Comparison of ENCODE assay signal across 1 cellular context in the genomic region with DNA sequence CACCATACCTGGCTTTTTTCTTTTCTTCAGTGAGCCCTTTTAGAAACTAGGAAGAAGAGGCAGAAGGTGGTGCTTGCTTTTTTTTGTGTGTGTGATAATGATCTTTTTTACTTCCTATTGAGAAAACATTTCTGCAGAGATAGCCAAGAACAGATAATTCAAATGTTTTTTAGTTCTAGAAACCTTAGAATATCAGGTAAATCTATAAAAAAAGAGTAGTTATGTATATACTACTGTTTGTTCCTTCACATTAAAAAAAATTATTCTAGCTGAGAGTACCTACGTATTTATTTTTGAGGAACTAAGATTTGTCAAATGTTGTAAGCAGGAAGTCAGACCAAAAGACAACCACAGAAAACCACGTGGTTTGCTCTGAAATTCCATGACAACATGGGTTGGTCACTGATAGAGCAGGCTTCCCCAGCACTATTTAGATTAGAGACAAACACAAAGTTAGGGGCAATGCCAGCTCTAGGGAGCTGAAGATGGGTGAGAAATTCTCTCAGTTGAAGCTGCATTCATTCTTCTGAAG.
TF ChIP-seq lines count a peak whose summit lies in the region.

No MANE protein-coding gene starts in this region.

TF ChIP-seq in K562, 482 proteins besides CTCF, POLR2A, EP300 and RAD21 (continued from another document):
- TF ChIP-seq, protein P1, sequence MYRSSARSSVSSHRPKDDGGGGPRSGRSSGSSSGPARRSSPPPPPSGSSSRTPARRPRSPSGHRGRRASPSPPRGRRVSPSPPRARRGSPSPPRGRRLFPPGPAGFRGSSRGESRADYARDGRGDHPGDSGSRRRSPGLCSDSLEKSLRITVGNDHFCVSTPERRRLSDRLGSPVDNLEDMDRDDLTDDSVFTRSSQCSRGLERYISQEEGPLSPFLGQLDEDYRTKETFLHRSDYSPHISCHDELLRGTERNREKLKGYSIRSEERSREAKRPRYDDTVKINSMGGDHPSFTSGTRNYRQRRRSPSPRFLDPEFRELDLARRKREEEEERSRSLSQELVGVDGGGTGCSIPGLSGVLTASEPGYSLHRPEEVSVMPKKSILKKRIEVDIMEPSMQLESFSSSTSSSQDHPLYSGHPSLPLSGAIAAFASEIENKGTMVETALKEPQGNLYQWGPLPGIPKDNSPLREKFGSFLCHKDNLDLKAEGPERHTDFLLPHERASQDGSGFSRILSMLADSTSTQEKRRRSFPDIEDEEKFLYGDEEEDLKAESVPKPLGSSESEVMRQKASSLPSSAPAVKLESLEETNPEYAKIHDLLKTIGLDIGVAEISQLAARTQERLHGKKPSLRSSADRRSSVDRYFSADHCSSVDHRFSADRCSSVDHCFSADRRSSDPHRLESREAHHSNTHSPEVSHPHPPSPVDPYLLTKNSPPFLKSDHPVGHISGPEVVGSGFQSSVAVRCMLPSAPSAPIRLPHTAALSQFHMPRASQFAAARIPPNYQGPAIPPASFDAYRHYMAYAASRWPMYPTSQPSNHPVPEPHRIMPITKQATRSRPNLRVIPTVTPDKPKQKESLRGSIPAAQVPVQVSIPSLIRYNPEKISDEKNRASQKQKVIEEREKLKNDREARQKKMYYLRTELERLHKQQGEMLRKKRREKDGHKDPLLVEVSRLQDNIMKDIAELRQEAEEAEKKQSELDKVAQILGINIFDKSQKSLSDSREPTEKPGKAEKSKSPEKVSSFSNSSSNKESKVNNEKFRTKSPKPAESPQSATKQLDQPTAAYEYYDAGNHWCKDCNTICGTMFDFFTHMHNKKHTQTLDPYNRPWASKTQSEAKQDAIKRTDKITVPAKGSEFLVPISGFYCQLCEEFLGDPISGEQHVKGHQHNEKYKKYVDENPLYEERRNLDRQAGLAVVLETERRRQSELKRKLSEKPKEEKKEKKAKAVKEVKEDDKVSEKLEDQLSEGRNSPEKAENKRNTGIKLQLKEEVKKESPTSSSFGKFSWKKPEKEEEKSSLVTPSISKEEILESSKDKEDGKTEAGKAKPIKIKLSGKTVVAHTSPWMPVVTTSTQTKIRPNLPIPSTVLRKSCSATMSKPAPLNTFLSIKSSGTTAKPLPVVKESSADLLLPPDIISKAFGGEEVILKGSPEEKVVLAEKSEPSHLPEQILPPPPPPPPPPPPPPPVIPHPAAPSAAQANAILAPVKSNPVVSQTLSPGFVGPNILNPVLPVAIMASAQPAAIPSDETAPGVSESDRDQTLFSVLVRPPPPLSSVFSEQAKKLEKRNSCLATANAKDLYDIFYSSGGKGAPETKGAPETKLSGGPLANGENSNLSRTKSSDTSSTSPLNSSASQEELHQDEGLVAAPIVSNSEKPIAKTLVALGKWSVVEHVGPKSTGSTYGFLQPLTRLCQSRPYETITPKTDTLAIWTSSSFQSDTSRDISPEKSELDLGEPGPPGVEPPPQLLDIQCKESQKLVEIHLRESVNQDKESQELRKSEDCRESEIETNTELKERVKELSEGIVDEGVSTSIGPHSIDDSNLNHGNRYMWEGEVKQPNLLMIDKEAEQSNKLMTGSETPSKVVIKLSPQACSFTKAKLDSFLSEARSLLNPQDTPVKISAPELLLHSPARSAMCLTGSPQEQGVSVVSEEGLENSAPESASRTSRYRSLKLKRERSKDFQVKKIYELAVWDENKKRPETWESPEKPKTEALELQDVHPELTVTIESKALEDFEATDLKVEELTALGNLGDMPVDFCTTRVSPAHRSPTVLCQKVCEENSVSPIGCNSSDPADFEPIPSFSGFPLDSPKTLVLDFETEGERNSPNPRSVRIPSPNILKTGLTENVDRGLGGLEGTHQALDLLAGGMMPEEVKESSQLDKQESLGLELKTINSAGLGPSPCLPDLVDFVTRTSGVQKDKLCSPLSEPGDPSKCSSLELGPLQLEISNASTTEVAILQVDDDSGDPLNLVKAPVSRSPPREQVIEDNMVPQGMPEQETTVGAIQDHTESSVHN (IDR thresholded peaks at IDR 0.05; ENCODE audit: borderline replicate concordance in 1 of 2, low read depth in 1 of 2): no peak
- TF ChIP-seq MXI1 (IDR thresholded peaks at IDR 0.05; ENCODE audit: low read depth, low read length) (no peak), NCOR1 (IDR thresholded peaks at IDR 0.05) (no peak), HNRNPH1 (optimal IDR thresholded peaks at IDR 0.05; ENCODE audit: low read depth, low read length) (no peak), FOXJ3 (CRISPR knock-in tag; IDR thresholded peaks at IDR 0.05) (no peak), BACH1 (tag; IDR thresholded peaks at IDR 0.05) (no peak; the same call in 1 of the 2 replicates), CREM (IDR thresholded peaks at IDR 0.05; ENCODE audit: low read depth) (peak; percentile 24; the same call in 1 of the 2 replicates), RFX5 (IDR thresholded peaks at IDR 0.05; ENCODE audit: low read depth, low read length) (no peak), ZNF717 (CRISPR knock-in tag; IDR thresholded peaks at IDR 0.05) (no peak), ZNF586 (CRISPR knock-in tag; conservative IDR thresholded peaks at IDR 0.05) (no peak), ZKSCAN1 (IDR thresholded peaks at IDR 0.05; ENCODE audit: low read depth, low read length) (no peak), FIP1L1 (IDR thresholded peaks at IDR 0.05; ENCODE audit: low read depth, low read length, poor library complexity, severe bottlenecking) (no peak), TSC22D4 (tag; IDR thresholded peaks at IDR 0.05) (no peak), SMARCE1 (IDR thresholded peaks at IDR 0.05) (peak; percentile 76; the same call in 1 of the 2 replicates), HNRNPUL1 (IDR thresholded peaks at IDR 0.05; ENCODE audit: low read length) (no peak), TAF7 (tag; IDR thresholded peaks at IDR 0.05) (no peak), ZNF282 (CRISPR knock-in tag; IDR thresholded peaks at IDR 0.05) (no peak), RAD51 (IDR thresholded peaks at IDR 0.05; ENCODE audit: borderline replicate concordance, low read depth) (peak; percentile 79), WHSC1 (IDR thresholded peaks at IDR 0.05; ENCODE audit: low read length) (no peak), SMARCA4 (IDR thresholded peaks at IDR 0.05) (peak; percentile 68), NCOA6 (IDR thresholded peaks at IDR 0.05) (no peak), ZNF79 (CRISPR knock-in tag; IDR thresholded peaks at IDR 0.05; ENCODE audit: low read depth) (no peak), ZNF239 (CRISPR knock-in tag; IDR thresholded peaks at IDR 0.05) (no peak)
- TF ChIP-seq, protein P2, sequence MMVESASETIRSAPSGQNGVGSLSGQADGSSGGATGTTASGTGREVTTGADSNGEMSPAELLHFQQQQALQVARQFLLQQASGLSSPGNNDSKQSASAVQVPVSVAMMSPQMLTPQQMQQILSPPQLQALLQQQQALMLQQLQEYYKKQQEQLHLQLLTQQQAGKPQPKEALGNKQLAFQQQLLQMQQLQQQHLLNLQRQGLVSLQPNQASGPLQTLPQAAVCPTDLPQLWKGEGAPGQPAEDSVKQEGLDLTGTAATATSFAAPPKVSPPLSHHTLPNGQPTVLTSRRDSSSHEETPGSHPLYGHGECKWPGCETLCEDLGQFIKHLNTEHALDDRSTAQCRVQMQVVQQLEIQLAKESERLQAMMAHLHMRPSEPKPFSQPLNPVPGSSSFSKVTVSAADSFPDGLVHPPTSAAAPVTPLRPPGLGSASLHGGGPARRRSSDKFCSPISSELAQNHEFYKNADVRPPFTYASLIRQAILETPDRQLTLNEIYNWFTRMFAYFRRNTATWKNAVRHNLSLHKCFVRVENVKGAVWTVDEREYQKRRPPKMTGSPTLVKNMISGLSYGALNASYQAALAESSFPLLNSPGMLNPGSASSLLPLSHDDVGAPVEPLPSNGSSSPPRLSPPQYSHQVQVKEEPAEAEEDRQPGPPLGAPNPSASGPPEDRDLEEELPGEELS (CRISPR knock-in tag; IDR thresholded peaks at IDR 0.05; ENCODE audit: borderline replicate concordance): no peak
- TF ChIP-seq, protein P3, sequence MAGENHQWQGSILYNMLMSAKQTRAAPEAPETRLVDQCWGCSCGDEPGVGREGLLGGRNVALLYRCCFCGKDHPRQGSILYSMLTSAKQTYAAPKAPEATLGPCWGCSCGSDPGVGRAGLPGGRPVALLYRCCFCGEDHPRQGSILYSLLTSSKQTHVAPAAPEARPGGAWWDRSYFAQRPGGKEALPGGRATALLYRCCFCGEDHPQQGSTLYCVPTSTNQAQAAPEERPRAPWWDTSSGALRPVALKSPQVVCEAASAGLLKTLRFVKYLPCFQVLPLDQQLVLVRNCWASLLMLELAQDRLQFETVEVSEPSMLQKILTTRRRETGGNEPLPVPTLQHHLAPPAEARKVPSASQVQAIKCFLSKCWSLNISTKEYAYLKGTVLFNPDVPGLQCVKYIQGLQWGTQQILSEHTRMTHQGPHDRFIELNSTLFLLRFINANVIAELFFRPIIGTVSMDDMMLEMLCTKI (IDR thresholded peaks at IDR 0.05; ENCODE audit: partially characterized antibody): no peak
- TF ChIP-seq, protein P4, sequence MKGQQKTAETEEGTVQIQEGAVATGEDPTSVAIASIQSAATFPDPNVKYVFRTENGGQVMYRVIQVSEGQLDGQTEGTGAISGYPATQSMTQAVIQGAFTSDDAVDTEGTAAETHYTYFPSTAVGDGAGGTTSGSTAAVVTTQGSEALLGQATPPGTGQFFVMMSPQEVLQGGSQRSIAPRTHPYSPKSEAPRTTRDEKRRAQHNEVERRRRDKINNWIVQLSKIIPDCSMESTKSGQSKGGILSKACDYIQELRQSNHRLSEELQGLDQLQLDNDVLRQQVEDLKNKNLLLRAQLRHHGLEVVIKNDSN (CRISPR knock-in tag; IDR thresholded peaks at IDR 0.05): peak; percentile 47; the same call in 1 of the 2 replicates
- TF ChIP-seq, protein P5, sequence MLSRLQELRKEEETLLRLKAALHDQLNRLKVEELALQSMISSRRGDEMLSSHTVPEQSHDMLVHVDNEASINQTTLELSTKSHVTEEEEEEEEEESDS (CRISPR knock-in tag; IDR thresholded peaks at IDR 0.05): no peak
